ENCODE assay signal across 1 cellular context in the genomic region with DNA sequence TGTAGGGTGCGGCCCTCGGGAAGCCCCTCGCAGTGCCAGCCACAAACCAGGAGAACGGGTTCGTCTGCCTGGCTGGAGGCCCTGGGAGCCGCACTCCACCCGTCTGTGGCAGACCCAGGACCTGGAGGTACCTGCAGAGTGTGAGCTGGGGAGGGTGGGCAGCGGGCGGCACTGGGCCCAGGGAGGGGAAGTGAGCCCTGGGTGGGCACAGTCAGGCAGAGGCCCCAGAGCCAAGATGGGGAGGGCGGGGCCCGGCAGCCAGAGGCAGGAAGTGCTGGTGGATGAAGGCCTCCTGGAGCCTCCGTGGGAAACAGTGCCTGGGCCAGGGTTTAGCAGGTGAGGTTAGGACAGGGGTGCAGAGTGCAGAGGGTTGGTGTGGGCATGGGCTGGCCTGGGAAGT.
TF ChIP-seq lines count a peak whose summit lies in the region.

No MANE protein-coding gene starts in this region.

TF ChIP-seq in HCT116, 20 proteins besides CTCF, POLR2A, EP300 and RAD21:
- TF ChIP-seq, protein P1, sequence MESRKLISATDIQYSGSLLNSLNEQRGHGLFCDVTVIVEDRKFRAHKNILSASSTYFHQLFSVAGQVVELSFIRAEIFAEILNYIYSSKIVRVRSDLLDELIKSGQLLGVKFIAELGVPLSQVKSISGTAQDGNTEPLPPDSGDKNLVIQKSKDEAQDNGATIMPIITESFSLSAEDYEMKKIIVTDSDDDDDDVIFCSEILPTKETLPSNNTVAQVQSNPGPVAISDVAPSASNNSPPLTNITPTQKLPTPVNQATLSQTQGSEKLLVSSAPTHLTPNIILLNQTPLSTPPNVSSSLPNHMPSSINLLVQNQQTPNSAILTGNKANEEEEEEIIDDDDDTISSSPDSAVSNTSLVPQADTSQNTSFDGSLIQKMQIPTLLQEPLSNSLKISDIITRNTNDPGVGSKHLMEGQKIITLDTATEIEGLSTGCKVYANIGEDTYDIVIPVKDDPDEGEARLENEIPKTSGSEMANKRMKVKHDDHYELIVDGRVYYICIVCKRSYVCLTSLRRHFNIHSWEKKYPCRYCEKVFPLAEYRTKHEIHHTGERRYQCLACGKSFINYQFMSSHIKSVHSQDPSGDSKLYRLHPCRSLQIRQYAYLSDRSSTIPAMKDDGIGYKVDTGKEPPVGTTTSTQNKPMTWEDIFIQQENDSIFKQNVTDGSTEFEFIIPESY (IDR thresholded peaks at IDR 0.05; ENCODE audit: extremely low read depth, insufficient replicate concordance, low read length), result no peak
- no peak for TF ChIP-seq CEBPB (IDR thresholded peaks at IDR 0.05; ENCODE audit: low read depth)
- TF ChIP-seq CBX3 (IDR thresholded peaks at IDR 0.05; ENCODE audit: low read depth), result no peak
- no peak for TF ChIP-seq ZNF274 (IDR thresholded peaks at IDR 0.05; ENCODE audit: low read depth, low read length)
- TF ChIP-seq, protein P2, sequence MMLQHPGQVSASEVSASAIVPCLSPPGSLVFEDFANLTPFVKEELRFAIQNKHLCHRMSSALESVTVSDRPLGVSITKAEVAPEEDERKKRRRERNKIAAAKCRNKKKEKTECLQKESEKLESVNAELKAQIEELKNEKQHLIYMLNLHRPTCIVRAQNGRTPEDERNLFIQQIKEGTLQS (IDR thresholded peaks at IDR 0.05), result no peak
- no peak for TF ChIP-seq EZH2 (IDR thresholded peaks at IDR 0.05)
- TF ChIP-seq, protein P3, sequence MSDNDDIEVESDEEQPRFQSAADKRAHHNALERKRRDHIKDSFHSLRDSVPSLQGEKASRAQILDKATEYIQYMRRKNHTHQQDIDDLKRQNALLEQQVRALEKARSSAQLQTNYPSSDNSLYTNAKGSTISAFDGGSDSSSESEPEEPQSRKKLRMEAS (IDR thresholded peaks at IDR 0.05), result no peak
- TF ChIP-seq JUND (IDR thresholded peaks at IDR 0.05), result no peak
- TF ChIP-seq YY1 (IDR thresholded peaks at IDR 0.05; ENCODE audit: extremely low read depth, insufficient replicate concordance, low read depth, low read length), result no peak
- no peak for TF ChIP-seq ZFX (IDR thresholded peaks at IDR 0.05)
- TF ChIP-seq ELF1 (IDR thresholded peaks at IDR 0.05; ENCODE audit: borderline replicate concordance, low read depth), result no peak
- TF ChIP-seq, protein P4, sequence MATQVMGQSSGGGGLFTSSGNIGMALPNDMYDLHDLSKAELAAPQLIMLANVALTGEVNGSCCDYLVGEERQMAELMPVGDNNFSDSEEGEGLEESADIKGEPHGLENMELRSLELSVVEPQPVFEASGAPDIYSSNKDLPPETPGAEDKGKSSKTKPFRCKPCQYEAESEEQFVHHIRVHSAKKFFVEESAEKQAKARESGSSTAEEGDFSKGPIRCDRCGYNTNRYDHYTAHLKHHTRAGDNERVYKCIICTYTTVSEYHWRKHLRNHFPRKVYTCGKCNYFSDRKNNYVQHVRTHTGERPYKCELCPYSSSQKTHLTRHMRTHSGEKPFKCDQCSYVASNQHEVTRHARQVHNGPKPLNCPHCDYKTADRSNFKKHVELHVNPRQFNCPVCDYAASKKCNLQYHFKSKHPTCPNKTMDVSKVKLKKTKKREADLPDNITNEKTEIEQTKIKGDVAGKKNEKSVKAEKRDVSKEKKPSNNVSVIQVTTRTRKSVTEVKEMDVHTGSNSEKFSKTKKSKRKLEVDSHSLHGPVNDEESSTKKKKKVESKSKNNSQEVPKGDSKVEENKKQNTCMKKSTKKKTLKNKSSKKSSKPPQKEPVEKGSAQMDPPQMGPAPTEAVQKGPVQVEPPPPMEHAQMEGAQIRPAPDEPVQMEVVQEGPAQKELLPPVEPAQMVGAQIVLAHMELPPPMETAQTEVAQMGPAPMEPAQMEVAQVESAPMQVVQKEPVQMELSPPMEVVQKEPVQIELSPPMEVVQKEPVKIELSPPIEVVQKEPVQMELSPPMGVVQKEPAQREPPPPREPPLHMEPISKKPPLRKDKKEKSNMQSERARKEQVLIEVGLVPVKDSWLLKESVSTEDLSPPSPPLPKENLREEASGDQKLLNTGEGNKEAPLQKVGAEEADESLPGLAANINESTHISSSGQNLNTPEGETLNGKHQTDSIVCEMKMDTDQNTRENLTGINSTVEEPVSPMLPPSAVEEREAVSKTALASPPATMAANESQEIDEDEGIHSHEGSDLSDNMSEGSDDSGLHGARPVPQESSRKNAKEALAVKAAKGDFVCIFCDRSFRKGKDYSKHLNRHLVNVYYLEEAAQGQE (IDR thresholded peaks at IDR 0.05; ENCODE audit: low read depth), result no peak
- TF ChIP-seq FOSL1 (IDR thresholded peaks at IDR 0.05; ENCODE audit: low read depth), result no peak
- no peak for TF ChIP-seq TCF7L2 (IDR thresholded peaks at IDR 0.05; ENCODE audit: borderline replicate concordance, extremely low read depth, insufficient read depth, insufficient read length)
- TF ChIP-seq SP1 (IDR thresholded peaks at IDR 0.05; ENCODE audit: low read depth), result no peak
- TF ChIP-seq POLR2AphosphoS5 (IDR thresholded peaks at IDR 0.05; ENCODE audit: low read depth, low read length), result no peak
- no peak for TF ChIP-seq SRF (IDR thresholded peaks at IDR 0.05; ENCODE audit: low read depth)
- no peak for TF ChIP-seq EZH2phosphoT487 (IDR thresholded peaks at IDR 0.05; ENCODE audit: borderline replicate concordance)
- no peak for TF ChIP-seq SIN3A (IDR thresholded peaks at IDR 0.05; ENCODE audit: low read depth)
- no peak for TF ChIP-seq EGR1 (IDR thresholded peaks at IDR 0.05; ENCODE audit: low read depth)
TF ChIP-seq in HCT116: peak in this region for 0.
